Comparison of ENCODE assay signal across 11 cellular contexts in the genomic region with DNA sequence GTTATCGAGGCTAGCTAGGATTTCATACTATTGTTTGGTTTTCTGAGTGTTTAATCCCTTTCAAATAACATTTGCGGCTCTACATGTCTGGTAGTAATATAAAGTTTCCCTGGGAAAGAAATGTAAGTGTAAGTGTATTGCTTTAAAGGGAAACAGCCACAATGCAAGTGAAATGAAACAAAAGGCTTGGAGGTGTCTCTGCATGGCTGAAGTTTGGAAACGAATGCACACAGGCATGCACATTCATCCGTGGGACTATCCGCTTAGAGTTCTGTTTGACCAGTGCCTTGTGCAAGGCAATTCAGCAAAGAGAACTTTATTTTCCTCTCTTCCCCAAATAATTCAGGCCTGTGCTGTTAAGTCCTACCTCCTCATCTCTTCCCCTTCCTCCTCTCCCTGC. TPM values are rescaled to one million over a fixed set of nuclear protein-coding genes. Genes with fewer than 3 reads are reported as not detected.
A peak's percentile ranks its signal among the peaks of the same experiment; 100 is the strongest.
DNase-seq lines count a peak whose midpoint lies in the region; ATAC-seq and TF ChIP-seq lines count a peak whose summit lies in the region.
"Had no signal": no experiment of that assay in that cellular context is flagged by ENCODE, and none has a peak within 500 bp of the region (broad histone marks: within the 10 kb centered on the region; RNA-seq: fewer than 3 reads in every experiment).

No MANE protein-coding gene starts in this region.

- H3K36me3 Mint-ChIP-seq in WTC11 (no peaks in the 10 kb centered on the region), mesothelial cell of epicardium (no peaks in the 10 kb centered on the region), type B pancreatic cell (no peaks in the 10 kb centered on the region)
- H3K36me3 Mint-ChIP-seq in CD8-positive, alpha-beta T cell = no peaks in the 10 kb centered on the region
- H3K36me3 Mint-ChIP-seq: stimulated activated naive B cell treated with anti-CD40 and anti-IgM and Interleukin-4, amounts not matched to agents 10 μg/mL and 1 μg/mL and 100 μg/mL, for 72 hours had no signal

- TF ChIP-seq POLR2A in esophagus squamous epithelium (IDR thresholded peaks at IDR 0.05) = no peak

- H3K4me3 Mint-ChIP-seq in WTC11 (no peak overlapping the region), mesothelial cell of epicardium (no peak overlapping the region), type B pancreatic cell (peak overlapping the region; percentile 41)
- no peak overlapping the region for H3K4me3 Mint-ChIP-seq in CD8-positive, alpha-beta T cell
- H3K4me3 Mint-ChIP-seq: stimulated activated naive B cell treated with anti-CD40 and anti-IgM and Interleukin-4, amounts not matched to agents 10 μg/mL and 1 μg/mL and 100 μg/mL, for 72 hours had no signal

- peaks cover 32% of the 10 kb centered on the region for H3K4me1 Mint-ChIP-seq in WTC11
- H3K4me1 Mint-ChIP-seq in mesothelial cell of epicardium = peaks cover 31% of the 10 kb centered on the region
- H3K4me1 Mint-ChIP-seq in type B pancreatic cell (ENCODE audit: unreplicated experiment) = peaks cover 41% of the 10 kb centered on the region
- no peaks in the 10 kb centered on the region for H3K4me1 Mint-ChIP-seq in CD8-positive, alpha-beta T cell (ENCODE audit: low read depth)
- H3K4me1 Mint-ChIP-seq: stimulated activated naive B cell treated with anti-CD40 and anti-IgM and Interleukin-4, amounts not matched to agents 10 μg/mL and 1 μg/mL and 100 μg/mL, for 72 hours had no signal

- TF ChIP-seq CTCF in WTC11 (IDR thresholded peaks at IDR 0.05) (no peak), esophagus squamous epithelium (IDR thresholded peaks at IDR 0.05) (no peak), mesothelial cell of epicardium (IDR thresholded peaks at IDR 0.05; ENCODE audit: unreplicated experiment) (no peak), type B pancreatic cell (conservative IDR thresholded peaks at IDR 0.05) (no peak)
- no peak for TF ChIP-seq CTCF in CD8-positive, alpha-beta T cell (IDR thresholded peaks at IDR 0.05)

- H3K4me3 ChIP-seq in esophagus squamous epithelium = peak overlapping the region in 3 of 4 donors; percentile 20 to 48 (median 28)
- H3K4me3 ChIP-seq in CD8-positive, alpha-beta T cell (ENCODE audit: low read depth, low read length) = no peak overlapping the region

- no peaks in the 10 kb centered on the region for H3K9me3 ChIP-seq in esophagus squamous epithelium
- H3K9me3 ChIP-seq in CD8-positive, alpha-beta T cell (ENCODE audit: low read length) = no peaks in the 10 kb centered on the region

- H3K27me3 Mint-ChIP-seq in WTC11 (ENCODE audit: low read depth) (no peaks in the 10 kb centered on the region), mesothelial cell of epicardium (ENCODE audit: low read depth) (no peaks in the 10 kb centered on the region), type B pancreatic cell (peaks cover 12% of the 10 kb centered on the region)
- H3K27me3 Mint-ChIP-seq in CD8-positive, alpha-beta T cell (ENCODE audit: low read depth) = peaks cover 10% of the 10 kb centered on the region

- 16 to 26% methylated on average over 5 of the region's 5 CpGs for WGBS in esophagus squamous epithelium, 2 donors

- no peaks in the 10 kb centered on the region for H3K9me3 Mint-ChIP-seq in WTC11
- no peaks in the 10 kb centered on the region for H3K9me3 Mint-ChIP-seq in mesothelial cell of epicardium
- no peaks in the 10 kb centered on the region for H3K9me3 Mint-ChIP-seq in type B pancreatic cell
- H3K9me3 Mint-ChIP-seq in CD8-positive, alpha-beta T cell = no peaks in the 10 kb centered on the region
- H3K9me3 Mint-ChIP-seq: stimulated activated naive B cell treated with anti-CD40 and anti-IgM and Interleukin-4, amounts not matched to agents 10 μg/mL and 1 μg/mL and 100 μg/mL, for 72 hours had no signal

- DNase-seq in WTC11 (ENCODE audit: low spot score) = no peak
- no peak for DNase-seq in esophagus squamous epithelium (lab: John Stamatoyannopoulos, UW)
- DNase-seq in mesothelial cell of epicardium (ENCODE audit: low spot score in 2 of 2, unreplicated experiment in 2 of 2) = no peak
- no peak for DNase-seq in type B pancreatic cell (ENCODE audit: extremely low spot score, unreplicated experiment)
- DNase-seq in CD8-positive, alpha-beta T cell = no peak
- DNase-seq in MV-4-11 (lab: John Stamatoyannopoulos, UW) = no peak
- no peak for DNase-seq in C1 segment of cervical spinal cord (lab: John Stamatoyannopoulos, UW)
- DNase-seq: activated CD8-positive, alpha-beta memory T cell treated with anti-CD3 and anti-CD28 coated beads, Interleukin-2, amount 50 U/mL, for 4 hours; NCI-H1048; NCI-H510A; stimulated activated naive B cell treated with anti-CD40 and anti-IgM and Interleukin-4, amounts not matched to agents 10 μg/mL and 1 μg/mL and 100 μg/mL, for 72 hours had no signal

- H3K27me3 ChIP-seq in esophagus squamous epithelium = no peaks in the 10 kb centered on the region
- H3K27me3 ChIP-seq in CD8-positive, alpha-beta T cell (ENCODE audit: insufficient read depth, low read length) = no peaks in the 10 kb centered on the region

- H3K27ac ChIP-seq in esophagus squamous epithelium = peak overlapping the region; percentile 43 to 85 (median 68)
- H3K27ac ChIP-seq in CD8-positive, alpha-beta T cell (ENCODE audit: low read depth, low read length) = no peak overlapping the region

- no peaks in the 10 kb centered on the region for H3K36me3 ChIP-seq in esophagus squamous epithelium
- H3K36me3 ChIP-seq in CD8-positive, alpha-beta T cell (ENCODE audit: insufficient read depth, low read length) = no peaks in the 10 kb centered on the region

- POLR2A ChIA-PET in WTC11 (lab: Charles Lee) = no interaction called here
- POLR2A ChIA-PET in CD8-positive, alpha-beta T cell (lab: Charles Lee) = no interaction called here

- peaks cover 4 to 52% (median 27%) of the 10 kb centered on the region in 3 donors for H3K4me1 ChIP-seq in esophagus squamous epithelium
- no peaks in the 10 kb centered on the region for H3K4me1 ChIP-seq in CD8-positive, alpha-beta T cell (ENCODE audit: insufficient read depth, low read length)

- intact Hi-C loops in esophagus squamous epithelium (cut with DNase I) = no loop called here
- intact Hi-C loops in CD8-positive, alpha-beta T cell (cut with DNase I, micrococcal nuclease) = no loop called here

- ATAC-seq in WTC11 = no peak
- no peak for ATAC-seq in CD8-positive, alpha-beta T cell
- ATAC-seq: stimulated activated naive B cell treated with anti-CD40 and anti-IgM and Interleukin-4, amounts not matched to agents 10 μg/mL and 1 μg/mL and 100 μg/mL, for 72 hours had no signal

- CTCF ChIA-PET in WTC11 (lab: Charles Lee) = no interaction called here
- CTCF ChIA-PET in CD8-positive, alpha-beta T cell (lab: Charles Lee) = interaction anchor here (1.3 kb wide), 1 partner anchor 25 kb away, joined by 3 read pairs; no protein-coding TSS in a partner anchor

- H3K27ac Mint-ChIP-seq in WTC11 = peak overlapping the region; percentile 6; the same call in 1 of the 2 replicates
- peak overlapping the region; percentile 73 for H3K27ac Mint-ChIP-seq in mesothelial cell of epicardium
- peak overlapping the region; percentile 26 for H3K27ac Mint-ChIP-seq in type B pancreatic cell
- H3K27ac Mint-ChIP-seq in CD8-positive, alpha-beta T cell = no peak overlapping the region
- H3K27ac Mint-ChIP-seq: stimulated activated naive B cell treated with anti-CD40 and anti-IgM and Interleukin-4, amounts not matched to agents 10 μg/mL and 1 μg/mL and 100 μg/mL, for 72 hours had no signal

TF ChIP-seq in WTC11, 78 proteins besides CTCF, POLR2A, EP300 and RAD21:
- no peak for TF ChIP-seq ZNF263 (CRISPR knock-in tag; IDR thresholded peaks at IDR 0.05; ENCODE audit: low read depth)
- no peak for TF ChIP-seq ZNF138 (CRISPR knock-in tag; conservative IDR thresholded peaks at IDR 0.05)
- TF ChIP-seq, protein P1, sequence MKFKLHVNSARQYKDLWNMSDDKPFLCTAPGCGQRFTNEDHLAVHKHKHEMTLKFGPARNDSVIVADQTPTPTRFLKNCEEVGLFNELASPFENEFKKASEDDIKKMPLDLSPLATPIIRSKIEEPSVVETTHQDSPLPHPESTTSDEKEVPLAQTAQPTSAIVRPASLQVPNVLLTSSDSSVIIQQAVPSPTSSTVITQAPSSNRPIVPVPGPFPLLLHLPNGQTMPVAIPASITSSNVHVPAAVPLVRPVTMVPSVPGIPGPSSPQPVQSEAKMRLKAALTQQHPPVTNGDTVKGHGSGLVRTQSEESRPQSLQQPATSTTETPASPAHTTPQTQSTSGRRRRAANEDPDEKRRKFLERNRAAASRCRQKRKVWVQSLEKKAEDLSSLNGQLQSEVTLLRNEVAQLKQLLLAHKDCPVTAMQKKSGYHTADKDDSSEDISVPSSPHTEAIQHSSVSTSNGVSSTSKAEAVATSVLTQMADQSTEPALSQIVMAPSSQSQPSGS (CRISPR knock-in tag; IDR thresholded peaks at IDR 0.05; ENCODE audit: borderline replicate concordance, low read depth) = no peak
- TF ChIP-seq ZNF416 (CRISPR knock-in tag; IDR thresholded peaks at IDR 0.05) = no peak
- TF ChIP-seq TP53 (CRISPR knock-in tag; IDR thresholded peaks at IDR 0.05) = no peak

RNA-seq across cellular contexts. Expression of a gene that starts 56.1 kb away (rescaled TPM):
- total RNA-seq in WTC11 (2021) (27.7 to 30.8 TPM (median 30.0 TPM) in 3 replicates), esophagus squamous epithelium (10 to 100 TPM; 17.1 to 77.8 (median 21.9) TPM), mesothelial cell of epicardium (74.7 to 77.5 TPM (median 75.6 TPM) in 3 replicates), type B pancreatic cell (ENCODE audit: low replicate concordance) (43.2 and 61.0 TPM in 2 replicates)
- 10 to 100 TPM; 13.4 to 14.5 TPM for total RNA-seq in CD8-positive, alpha-beta T cell
